Comparison of ENCODE assay signal across 9 cellular contexts in the genomic region with DNA sequence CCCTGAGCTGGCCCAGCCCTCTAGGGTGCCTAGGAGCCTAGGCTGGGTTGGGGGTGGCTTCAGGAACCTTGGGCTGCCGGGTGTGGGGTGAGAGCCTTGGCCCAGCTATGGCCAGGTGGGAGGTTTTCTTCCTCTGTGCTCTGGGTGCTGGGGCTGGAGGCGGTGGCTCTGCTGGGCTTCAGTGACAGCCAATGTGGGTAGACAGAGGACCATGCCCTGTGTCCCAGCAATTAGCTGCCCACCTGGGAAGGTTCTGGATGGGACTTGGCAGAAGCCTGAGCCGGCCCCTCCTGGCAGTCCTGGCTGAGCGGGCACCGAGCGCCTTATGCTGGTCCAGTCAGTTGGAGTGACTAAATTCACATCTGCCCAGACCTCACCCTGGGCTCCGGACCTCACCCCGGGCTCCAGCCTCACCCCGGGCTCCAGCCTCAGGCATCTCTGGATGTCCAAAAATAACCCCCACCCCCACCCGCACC. TPM values are rescaled to one million over a fixed set of nuclear protein-coding genes. Genes with fewer than 3 reads are reported as not detected.
DNase-seq lines count a peak whose midpoint lies in the region; ATAC-seq and TF ChIP-seq lines count a peak whose summit lies in the region.
"Had no signal": no experiment of that assay in that cellular context is flagged by ENCODE, and none has a peak within 500 bp of the region (broad histone marks: within the 10 kb centered on the region; RNA-seq: fewer than 3 reads in every experiment).

No MANE protein-coding gene starts in this region.

- BruUV-seq in Calu3 (replicated peaks; lab: Mats Ljungman, UMichigan), result no TSS peak

- peak overlapping the region; percentile 96 for H3K27ac ChIP-seq in hepatocyte

- CTCF ChIA-PET in Calu3 (lab: Charles Lee), result interaction anchor here (0.8 kb wide), 1 partner anchor 9 kb away, joined by 3 read pairs; no protein-coding TSS in a partner anchor

- no peaks in the 10 kb centered on the region for H3K9me2 ChIP-seq in hepatocyte (replicated peaks; ENCODE audit: insufficient read depth)

- H4K20me1 ChIP-seq in hepatocyte (ENCODE audit: insufficient read depth, poor library complexity, severe bottlenecking), result no peaks in the 10 kb centered on the region

- peak overlapping the region; percentile 50 for H3K4me3 Mint-ChIP-seq in Calu3 (ENCODE audit: low read depth, unreplicated experiment)
- peak overlapping the region; percentile 21 for H3K4me3 Mint-ChIP-seq in T-helper 1 cell treated with Interleukin-12 subunit alpha and Interleukin-12 subunit beta and Interleukin-4 antibody, amounts not matched to agents 30 μg/mL and 1 μg/mL, for 36 hours

- no peak overlapping the region for H3K27ac Mint-ChIP-seq in Calu3 (ENCODE audit: unreplicated experiment)
- H3K27ac Mint-ChIP-seq in T-helper 1 cell treated with Interleukin-12 subunit alpha and Interleukin-12 subunit beta and Interleukin-4 antibody, amounts not matched to agents 30 μg/mL and 1 μg/mL, for 36 hours, result no peak overlapping the region
- H3K27ac Mint-ChIP-seq: IgD-negative memory B cell had no signal

- H2AFZ ChIP-seq in hepatocyte, result peak overlapping the region; percentile 53

- H3K9me3 Mint-ChIP-seq in Calu3 (ENCODE audit: low read depth, unreplicated experiment), result no peaks in the 10 kb centered on the region
- H3K9me3 Mint-ChIP-seq in T-helper 1 cell treated with Interleukin-12 subunit alpha and Interleukin-12 subunit beta and Interleukin-4 antibody, amounts not matched to agents 30 μg/mL and 1 μg/mL, for 36 hours, result no peaks in the 10 kb centered on the region

- 76% methylated on average over 5 of the region's 10 CpGs for WGBS in hepatocyte (ENCODE audit: low lambda C conversion rate, missing lambda C conversion rate)

- peak overlapping the region; percentile 89 for H3K4me2 ChIP-seq in hepatocyte

- no peak for TF ChIP-seq CTCF in Calu3 (IDR thresholded peaks at IDR 0.05; ENCODE audit: unreplicated experiment)
- no peak for TF ChIP-seq CTCF in hepatocyte (IDR thresholded peaks at IDR 0.05; ENCODE audit: poor library complexity)

- peaks cover 37% of the 10 kb centered on the region for H3K27me3 Mint-ChIP-seq in Calu3 (ENCODE audit: unreplicated experiment)
- H3K27me3 Mint-ChIP-seq in T-helper 1 cell treated with Interleukin-12 subunit alpha and Interleukin-12 subunit beta and Interleukin-4 antibody, amounts not matched to agents 30 μg/mL and 1 μg/mL, for 36 hours (ENCODE audit: low read depth), result peaks cover 11% of the 10 kb centered on the region

- H3K79me2 ChIP-seq in hepatocyte, result no peaks in the 10 kb centered on the region

- intact Hi-C loops in Calu3 (cut with micrococcal nuclease; ENCODE audit: unreplicated experiment), result loop anchor here (2.0 kb wide), 1 partner anchor 154 kb away; no protein-coding TSS in a partner anchor
- intact Hi-C loops in posterior cingulate gyrus (cut with DNase I), result loop anchor here (1.0 kb wide), 1 partner anchor 154 kb away; no protein-coding TSS in a partner anchor

- peaks cover 12% of the 10 kb centered on the region for H3K4me1 Mint-ChIP-seq in Calu3 (ENCODE audit: low read depth, unreplicated experiment)
- no peaks in the 10 kb centered on the region for H3K4me1 Mint-ChIP-seq in T-helper 1 cell treated with Interleukin-12 subunit alpha and Interleukin-12 subunit beta and Interleukin-4 antibody, amounts not matched to agents 30 μg/mL and 1 μg/mL, for 36 hours (ENCODE audit: low read depth)
- H3K4me1 Mint-ChIP-seq: IgD-negative memory B cell had no signal

- no peaks in the 10 kb centered on the region for H3K9me3 ChIP-seq in hepatocyte (ENCODE audit: low read depth)

- no peaks in the 10 kb centered on the region for H3K36me3 ChIP-seq in hepatocyte (replicated peaks; ENCODE audit: insufficient read depth, low read depth)

- peaks cover 13% of the 10 kb centered on the region for H3K4me1 ChIP-seq in hepatocyte (ENCODE audit: insufficient read depth)

- no peak for DNase-seq in Calu3
- no peak for DNase-seq in hepatocyte (ENCODE audit: low spot score)
- peak in 7 of 10 donors; percentile 7 to 84 (median 19) for DNase-seq in posterior cingulate gyrus
- DNase-seq in NCI-H2227 treated with DMSO at 0.1 percent for 48 hours (lab: John Stamatoyannopoulos, UW), result no peak
- no peak for DNase-seq in NCI-H526 (lab: John Stamatoyannopoulos, UW)
- DNase-seq in NCI-H2196 treated with DMSO at 0.1 percent for 48 hours (lab: John Stamatoyannopoulos, UW; ENCODE audit: unreplicated experiment), result no peak

- ATAC-seq in GM19397 (IDR thresholded peaks at IDR 0.05; ENCODE audit: unreplicated experiment), result no peak

- no peaks in the 10 kb centered on the region for H3K27me3 ChIP-seq in hepatocyte

- H3K4me3 ChIP-seq in hepatocyte, result peak overlapping the region; percentile 60

- H3K36me3 Mint-ChIP-seq in Calu3 (ENCODE audit: insufficient read depth, unreplicated experiment), result no peaks in the 10 kb centered on the region
- no peaks in the 10 kb centered on the region for H3K36me3 Mint-ChIP-seq in T-helper 1 cell treated with Interleukin-12 subunit alpha and Interleukin-12 subunit beta and Interleukin-4 antibody, amounts not matched to agents 30 μg/mL and 1 μg/mL, for 36 hours (ENCODE audit: low read depth)
- H3K36me3 Mint-ChIP-seq: IgD-negative memory B cell had no signal

RNA-seq across cellular contexts. Expression of gene CYP46A1, which starts 46.8 kb away (rescaled TPM):
- total RNA-seq in Calu3 (2022) (not detected in 2 replicates), hepatocyte (0.12 and 0.47 TPM in 2 replicates)
- 1.7 and 2.3 TPM in 2 replicates for polyA plus RNA-seq in hepatocyte
- polyA plus RNA-seq: IgD-negative memory B cell had no signal

Comparison
In these comparisons a context has a peak if more than half of its experiments do, and no peak if none do; other contexts are left out.
1. DNase-seq: peak in posterior cingulate gyrus (7 of 10); none in Calu3 (single experiment), hepatocyte (single experiment), NCI-H2227 treated with DMSO at 0.1 percent for 48 hours (single experiment), NCI-H526 (0 of 2) and NCI-H2196 treated with DMSO at 0.1 percent for 48 hours (single experiment).